In the genomic region with DNA sequence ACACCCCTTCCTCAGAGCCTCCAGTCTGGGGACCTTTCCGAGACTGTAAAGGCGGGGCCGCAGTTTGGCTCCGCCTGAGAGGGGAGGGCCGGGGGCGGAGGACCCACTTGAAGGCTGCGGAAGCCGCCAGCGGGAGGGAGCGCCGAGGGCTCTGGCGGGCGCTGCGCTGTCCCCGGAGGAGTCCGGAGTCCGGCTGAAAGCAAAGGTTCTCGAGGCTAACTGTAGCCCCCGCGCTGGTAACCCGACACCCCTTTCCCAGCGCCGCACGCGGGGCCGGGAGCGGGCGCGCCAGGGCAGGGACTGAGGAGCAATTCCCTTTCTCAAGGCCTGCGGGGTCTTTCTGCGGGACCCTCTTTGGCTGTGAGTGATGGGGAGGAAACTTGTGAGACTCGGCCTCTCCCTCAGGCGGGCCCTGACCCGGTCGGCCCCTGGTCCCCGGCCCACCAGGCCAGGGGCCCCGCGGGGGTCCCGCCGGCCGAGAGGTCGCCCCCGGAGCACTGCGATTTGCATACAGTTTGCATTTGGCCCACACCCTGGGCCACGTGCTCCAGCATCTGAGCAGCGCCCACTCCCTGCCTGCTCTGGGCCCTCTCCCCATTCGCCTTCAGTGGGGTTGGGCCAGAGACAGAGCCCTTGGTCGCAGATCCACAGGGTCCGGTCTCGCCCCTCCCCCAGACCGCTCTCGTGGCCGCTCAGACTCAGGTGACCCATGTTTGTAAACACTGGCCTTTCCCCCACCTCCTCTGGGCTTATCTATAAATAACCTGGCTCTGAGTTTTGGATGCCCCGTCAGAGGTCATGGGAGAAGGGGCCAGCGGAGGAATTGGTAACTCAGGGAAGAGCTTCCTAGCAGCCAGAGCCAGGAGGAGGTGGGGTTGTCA, we compare ENCODE assay signal across 8 cellular contexts. TPM values are rescaled to one million over a fixed set of nuclear protein-coding genes. Genes with fewer than 3 reads are reported as not detected.
DNase-seq lines count a peak whose midpoint lies in the region; ATAC-seq and TF ChIP-seq lines count a peak whose summit lies in the region.

No MANE protein-coding gene starts in this region.

- H4K20me1 ChIP-seq in PC-9 (ENCODE audit: insufficient read depth): no peaks in the 10 kb centered on the region

- DNase-seq in AG08396 (ENCODE audit: low spot score): peak; percentile 88
- peak; percentile 12 for DNase-seq in HFF-Myc (ENCODE audit: extremely low read depth, low read depth)
- DNase-seq in PC-9: peak; percentile 37 to 71
- peak; percentile 68 for DNase-seq in activated T-helper 1 cell treated with anti-CD3 and anti-CD28 coated beads, Interleukin-12 subunit alpha, Interleukin-12 subunit beta, Interleukin-2, Interleukin-4 antibody, amounts not matched to agents 30 ng/mL and 10 ng/mL and 1 ng/mL, durations not matched to agents 14 hours and 24 hours and 36 hours (ENCODE audit: low spot score)
- peak; percentile 66 for DNase-seq in fibroblast of peridontal ligament (ENCODE audit: extremely low read depth)
- DNase-seq in naive thymus-derived CD8-positive, alpha-beta T cell: peak; percentile 53 to 81 (median 68)
- peak in 1 of 2 donors; percentile 53 for DNase-seq in stimulated activated effector memory CD8-positive, alpha-beta T cell treated with anti-CD3 and anti-CD28 coated beads, Interleukin-12 subunit alpha, Interleukin-12 subunit beta, amount 100 ng/mL, for 72 hours (ENCODE audit: low spot score in 2 of 2)

- H2AFZ ChIP-seq in PC-9: peak overlapping the region; percentile 82

- TF ChIP-seq CTCF in HFF-Myc (IDR thresholded peaks at IDR 0.05; ENCODE audit: low read depth, low read length, missing control alignments) (no peak), PC-9 (conservative IDR thresholded peaks at IDR 0.05) (no peak)

- intact Hi-C loops in PC-9 (cut with micrococcal nuclease; ENCODE audit: unreplicated experiment): no loop called here
- intact Hi-C loops in activated T-helper 1 cell treated with anti-CD3 and anti-CD28 coated beads, Interleukin-12 subunit alpha, Interleukin-12 subunit beta, Interleukin-2, Interleukin-4 antibody, amounts not matched to agents 30 ng/mL and 10 ng/mL and 1 ng/mL, durations not matched to agents 14 hours and 24 hours and 36 hours (cut with micrococcal nuclease): no loop called here

- H3K4me1 ChIP-seq in PC-9 (replicated peaks; ENCODE audit: insufficient read depth): no peaks in the 10 kb centered on the region; the same call in 1 of the 2 replicates

- H3K36me3 ChIP-seq in PC-9 (ENCODE audit: low read depth): no peaks in the 10 kb centered on the region

- no TSS peak for BruUV-seq in PC-9 (replicated peaks; lab: Mats Ljungman, UMichigan)

- H3K27ac Mint-ChIP-seq in activated T-helper 1 cell treated with anti-CD3 and anti-CD28 coated beads, Interleukin-12 subunit alpha, Interleukin-12 subunit beta, Interleukin-2, Interleukin-4 antibody, amounts not matched to agents 30 ng/mL and 10 ng/mL and 1 ng/mL, durations not matched to agents 14 hours and 24 hours and 36 hours: no peak overlapping the region
- peak overlapping the region in 4 of 10 donors; percentile 27 to 76 (median 54) for H3K27ac Mint-ChIP-seq in naive thymus-derived CD8-positive, alpha-beta T cell
- H3K27ac Mint-ChIP-seq in stimulated activated effector memory CD8-positive, alpha-beta T cell treated with anti-CD3 and anti-CD28 coated beads, Interleukin-12 subunit alpha, Interleukin-12 subunit beta, amount 100 ng/mL, for 72 hours: no peak overlapping the region

- peaks cover 4% of the 10 kb centered on the region for H3K4me1 Mint-ChIP-seq in activated T-helper 1 cell treated with anti-CD3 and anti-CD28 coated beads, Interleukin-12 subunit alpha, Interleukin-12 subunit beta, Interleukin-2, Interleukin-4 antibody, amounts not matched to agents 30 ng/mL and 10 ng/mL and 1 ng/mL, durations not matched to agents 14 hours and 24 hours and 36 hours (ENCODE audit: low read depth)
- peaks cover 6 to 20% (median 13%) of the 10 kb centered on the region in 4 donors for H3K4me1 Mint-ChIP-seq in naive thymus-derived CD8-positive, alpha-beta T cell
- peaks cover 13% of the 10 kb centered on the region for H3K4me1 Mint-ChIP-seq in stimulated activated effector memory CD8-positive, alpha-beta T cell treated with anti-CD3 and anti-CD28 coated beads, Interleukin-12 subunit alpha, Interleukin-12 subunit beta, amount 100 ng/mL, for 72 hours

- CTCF ChIA-PET in PC-9 (lab: Charles Lee): interaction anchor here (0.6 kb wide), 1 partner anchor 54 kb away, joined by 4 read pairs; no protein-coding TSS in a partner anchor

- H3F3A ChIP-seq in PC-9 (ENCODE audit: insufficient read depth, low read depth): no peaks in the 10 kb centered on the region

- H3K79me2 ChIP-seq in PC-9 (ENCODE audit: low read depth): no peaks in the 10 kb centered on the region

- H3K27ac ChIP-seq in PC-9: no peak overlapping the region

- no peaks in the 10 kb centered on the region for H3K9me3 ChIP-seq in PC-9 (ENCODE audit: insufficient read depth, low read depth)

- peaks cover 32% of the 10 kb centered on the region for H3K27me3 Mint-ChIP-seq in activated T-helper 1 cell treated with anti-CD3 and anti-CD28 coated beads, Interleukin-12 subunit alpha, Interleukin-12 subunit beta, Interleukin-2, Interleukin-4 antibody, amounts not matched to agents 30 ng/mL and 10 ng/mL and 1 ng/mL, durations not matched to agents 14 hours and 24 hours and 36 hours (ENCODE audit: insufficient read depth)
- peaks cover 19 to 44% (median 32%) of the 10 kb centered on the region in 5 donors for H3K27me3 Mint-ChIP-seq in naive thymus-derived CD8-positive, alpha-beta T cell

- POLR2A ChIA-PET in PC-9 (lab: Charles Lee; ENCODE audit: unreplicated experiment): interaction anchor here (0.6 kb wide), 1 partner anchor 198 kb away, joined by 10 read pairs; the partner anchor contains the start of gene RHOG
- POLR2A ChIA-PET in naive thymus-derived CD8-positive, alpha-beta T cell (lab: Charles Lee): no interaction called here

- peak overlapping the region; percentile 84 for H3K4me2 ChIP-seq in PC-9

- H3K4me3 Mint-ChIP-seq in activated T-helper 1 cell treated with anti-CD3 and anti-CD28 coated beads, Interleukin-12 subunit alpha, Interleukin-12 subunit beta, Interleukin-2, Interleukin-4 antibody, amounts not matched to agents 30 ng/mL and 10 ng/mL and 1 ng/mL, durations not matched to agents 14 hours and 24 hours and 36 hours: peak overlapping the region; percentile 66
- peak overlapping the region; percentile 76 to 87 (median 82) for H3K4me3 Mint-ChIP-seq in naive thymus-derived CD8-positive, alpha-beta T cell
- H3K4me3 Mint-ChIP-seq in stimulated activated effector memory CD8-positive, alpha-beta T cell treated with anti-CD3 and anti-CD28 coated beads, Interleukin-12 subunit alpha, Interleukin-12 subunit beta, amount 100 ng/mL, for 72 hours: peak overlapping the region; percentile 51

- no peaks in the 10 kb centered on the region for H3K9me3 Mint-ChIP-seq in activated T-helper 1 cell treated with anti-CD3 and anti-CD28 coated beads, Interleukin-12 subunit alpha, Interleukin-12 subunit beta, Interleukin-2, Interleukin-4 antibody, amounts not matched to agents 30 ng/mL and 10 ng/mL and 1 ng/mL, durations not matched to agents 14 hours and 24 hours and 36 hours
- H3K9me3 Mint-ChIP-seq in naive thymus-derived CD8-positive, alpha-beta T cell: no peaks in the 10 kb centered on the region
- no peaks in the 10 kb centered on the region for H3K9me3 Mint-ChIP-seq in stimulated activated effector memory CD8-positive, alpha-beta T cell treated with anti-CD3 and anti-CD28 coated beads, Interleukin-12 subunit alpha, Interleukin-12 subunit beta, amount 100 ng/mL, for 72 hours

- no peaks in the 10 kb centered on the region for H3K9me2 ChIP-seq in PC-9 (ENCODE audit: insufficient read depth)

- H3K27me3 ChIP-seq in PC-9 (ENCODE audit: insufficient read depth, low read depth): no peaks in the 10 kb centered on the region

- H3K4me3 ChIP-seq in HFF-Myc (replicated peaks; ENCODE audit: low read depth, low read length) (peak overlapping the region; percentile 48), PC-9 (peak overlapping the region; percentile 55)

- peak; percentile 95 to 98 for ATAC-seq in naive thymus-derived CD8-positive, alpha-beta T cell
- peak; percentile 68 for ATAC-seq in stimulated activated effector memory CD8-positive, alpha-beta T cell treated with anti-CD3 and anti-CD28 coated beads, Interleukin-12 subunit alpha, Interleukin-12 subunit beta, amount 100 ng/mL, for 72 hours
- no peak for ATAC-seq in HG03108 (IDR thresholded peaks at IDR 0.05; ENCODE audit: unreplicated experiment)

- no peaks in the 10 kb centered on the region for H3K36me3 Mint-ChIP-seq in activated T-helper 1 cell treated with anti-CD3 and anti-CD28 coated beads, Interleukin-12 subunit alpha, Interleukin-12 subunit beta, Interleukin-2, Interleukin-4 antibody, amounts not matched to agents 30 ng/mL and 10 ng/mL and 1 ng/mL, durations not matched to agents 14 hours and 24 hours and 36 hours (ENCODE audit: low read depth)
- peaks cover 0 to 2% (median 0%) of the 10 kb centered on the region in 3 donors for H3K36me3 Mint-ChIP-seq in naive thymus-derived CD8-positive, alpha-beta T cell
- H3K36me3 Mint-ChIP-seq in stimulated activated effector memory CD8-positive, alpha-beta T cell treated with anti-CD3 and anti-CD28 coated beads, Interleukin-12 subunit alpha, Interleukin-12 subunit beta, amount 100 ng/mL, for 72 hours: no peaks in the 10 kb centered on the region

RNA-seq across cellular contexts. Expression of gene ART5, which starts 0.5 kb away (rescaled TPM):
- total RNA-seq in PC-9 (2021): not detected in 2 replicates
- total RNA-seq in activated T-helper 1 cell treated with anti-CD3 and anti-CD28 coated beads, Interleukin-12 subunit alpha, Interleukin-12 subunit beta, Interleukin-2, Interleukin-4 antibody, amounts not matched to agents 30 ng/mL and 10 ng/mL and 1 ng/mL, durations not matched to agents 14 hours and 24 hours and 36 hours: not detected in 2 replicates
- not detected for total RNA-seq in naive thymus-derived CD8-positive, alpha-beta T cell
- not detected for polyA plus RNA-seq in naive thymus-derived CD8-positive, alpha-beta T cell

RNA-seq across cellular contexts. Expression of gene ART1, which starts 2.6 kb away (rescaled TPM):
- not detected in 2 replicates for total RNA-seq in PC-9 (2021)
- total RNA-seq in activated T-helper 1 cell treated with anti-CD3 and anti-CD28 coated beads, Interleukin-12 subunit alpha, Interleukin-12 subunit beta, Interleukin-2, Interleukin-4 antibody, amounts not matched to agents 30 ng/mL and 10 ng/mL and 1 ng/mL, durations not matched to agents 14 hours and 24 hours and 36 hours: not detected in 2 replicates
- total RNA-seq in naive thymus-derived CD8-positive, alpha-beta T cell: not detected
- not detected for polyA plus RNA-seq in naive thymus-derived CD8-positive, alpha-beta T cell

RNA-seq across cellular contexts. Expression of gene CHRNA10, which starts 28.9 kb away (rescaled TPM):
- total RNA-seq in PC-9 (2021): 1.2 and 1.9 TPM in 2 replicates
- 2.6 and 2.9 TPM in 2 replicates for total RNA-seq in activated T-helper 1 cell treated with anti-CD3 and anti-CD28 coated beads, Interleukin-12 subunit alpha, Interleukin-12 subunit beta, Interleukin-2, Interleukin-4 antibody, amounts not matched to agents 30 ng/mL and 10 ng/mL and 1 ng/mL, durations not matched to agents 14 hours and 24 hours and 36 hours
- total RNA-seq in naive thymus-derived CD8-positive, alpha-beta T cell: 1 to 10 TPM; 3.6 to 5.1 TPM
- polyA plus RNA-seq in naive thymus-derived CD8-positive, alpha-beta T cell: under 1 TPM in 2 of 3 donors, not detected in 1; 0.15 to 0.32 TPM
